In the genomic region with DNA sequence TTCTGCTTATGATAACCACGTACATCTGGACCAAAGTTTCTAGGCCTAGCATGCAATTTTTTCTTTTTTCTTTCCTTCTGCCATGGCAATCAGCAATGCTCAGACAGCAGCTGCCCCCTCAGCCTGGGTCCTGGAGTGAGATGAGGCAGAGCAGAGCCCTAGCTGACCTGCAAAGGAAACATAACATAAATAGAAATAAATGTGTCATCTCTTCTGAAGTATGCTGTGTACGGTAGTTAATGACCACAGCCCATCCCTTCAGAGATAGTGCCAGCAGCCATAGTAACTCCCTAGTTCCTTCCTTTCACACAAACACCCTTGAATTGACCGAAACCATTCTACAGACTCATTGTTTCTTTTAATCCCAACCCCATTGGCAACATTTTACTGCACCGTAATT, we compare ENCODE assay signal across 1 cellular context.
TF ChIP-seq lines count a peak whose summit lies in the region.

No MANE protein-coding gene starts in this region.

TF ChIP-seq in endothelial cell of umbilical vein, 7 proteins besides CTCF, POLR2A, EP300 and RAD21:
- TF ChIP-seq JUN (IDR thresholded peaks at IDR 0.05; ENCODE audit: borderline replicate concordance, insufficient read depth, insufficient read length, low read depth) = no peak
- TF ChIP-seq FOS (IDR thresholded peaks at IDR 0.05; ENCODE audit: borderline replicate concordance, insufficient read depth, low read length) = no peak
- TF ChIP-seq EZH2 (IDR thresholded peaks at IDR 0.05; ENCODE audit: borderline replicate concordance, low read depth, low read length, severe bottlenecking) = no peak
- no peak for TF ChIP-seq GATA2 (IDR thresholded peaks at IDR 0.05; ENCODE audit: insufficient read depth, insufficient read length, low read depth, low read length)
- TF ChIP-seq, protein P1, sequence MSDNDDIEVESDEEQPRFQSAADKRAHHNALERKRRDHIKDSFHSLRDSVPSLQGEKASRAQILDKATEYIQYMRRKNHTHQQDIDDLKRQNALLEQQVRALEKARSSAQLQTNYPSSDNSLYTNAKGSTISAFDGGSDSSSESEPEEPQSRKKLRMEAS (IDR thresholded peaks at IDR 0.05; ENCODE audit: insufficient read depth, insufficient read length) = no peak
- TF ChIP-seq MYC (IDR thresholded peaks at IDR 0.05; ENCODE audit: low read depth, low read length) = no peak
- TF ChIP-seq POLR2AphosphoS5 (IDR thresholded peaks at IDR 0.05; ENCODE audit: insufficient read depth, low read depth, low read length) = no peak
